Comparison of ENCODE assay signal across 1 cellular context in the genomic region with DNA sequence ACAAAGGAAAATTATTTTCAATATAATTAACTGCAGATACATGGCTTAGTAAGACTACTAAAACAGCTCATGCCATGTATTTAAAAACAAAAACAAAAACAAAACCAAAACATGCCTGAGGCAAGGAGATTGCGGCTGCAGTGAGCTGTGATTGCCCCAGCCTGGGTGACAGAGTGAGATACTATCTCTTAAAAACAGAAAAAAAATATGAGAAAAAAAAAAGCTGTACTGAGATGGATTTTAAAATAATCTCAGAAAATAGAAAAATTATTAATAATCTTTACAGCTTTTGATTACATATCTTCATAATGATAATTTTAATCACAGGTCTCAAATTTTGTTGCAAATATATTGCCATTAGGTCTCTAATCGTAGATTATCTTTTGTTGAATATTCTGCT.
TF ChIP-seq lines count a peak whose summit lies in the region.

No MANE protein-coding gene starts in this region.

TF ChIP-seq in H1, 55 proteins besides CTCF, POLR2A, EP300 and RAD21:
- TF ChIP-seq KDM5A (IDR thresholded peaks at IDR 0.05; ENCODE audit: low read length): no peak
- no peak for TF ChIP-seq SIN3A (conservative IDR thresholded peaks at IDR 0.05 in 1 of 2, IDR thresholded peaks at IDR 0.05 in 1 of 2; ENCODE audit: low read depth in 1 of 2, low read length in 2 of 2)
- no peak for TF ChIP-seq MAFK (IDR thresholded peaks at IDR 0.05; ENCODE audit: low read depth, low read length)
- TF ChIP-seq EGR1 (IDR thresholded peaks at IDR 0.05; ENCODE audit: borderline replicate concordance, low read depth, low read length): no peak
- no peak for TF ChIP-seq EZH2 (IDR thresholded peaks at IDR 0.05; ENCODE audit: low read depth, low read length, severe bottlenecking)
- TF ChIP-seq PHF8 (conservative IDR thresholded peaks at IDR 0.05; ENCODE audit: low read depth, low read length): no peak
- TF ChIP-seq GABPA (IDR thresholded peaks at IDR 0.05; ENCODE audit: borderline replicate concordance, insufficient read depth, low read length): no peak
- TF ChIP-seq BRCA1 (IDR thresholded peaks at IDR 0.05; ENCODE audit: low read depth, low read length): no peak
- TF ChIP-seq SUZ12 (IDR thresholded peaks at IDR 0.05; ENCODE audit: low read length): no peak
- no peak for TF ChIP-seq SP2 (IDR thresholded peaks at IDR 0.05; ENCODE audit: low read length)
- TF ChIP-seq KDM1A (IDR thresholded peaks at IDR 0.05; ENCODE audit: borderline replicate concordance, low read length): no peak
- no peak for TF ChIP-seq RBBP5 (IDR thresholded peaks at IDR 0.05; ENCODE audit: borderline replicate concordance, low read depth, low read length)
- TF ChIP-seq USF2 (IDR thresholded peaks at IDR 0.05; ENCODE audit: low read length): no peak
- no peak for TF ChIP-seq CHD7 (IDR thresholded peaks at IDR 0.05; ENCODE audit: insufficient replicate concordance, low read length)
- TF ChIP-seq CTBP2 (IDR thresholded peaks at IDR 0.05; ENCODE audit: borderline replicate concordance, insufficient read depth, insufficient read length, low read length): no peak
- TF ChIP-seq FOSL1 (IDR thresholded peaks at IDR 0.05; ENCODE audit: insufficient read depth, low read depth, low read length): no peak
- no peak for TF ChIP-seq TAF1 (IDR thresholded peaks at IDR 0.05; ENCODE audit: low read depth, low read length)
